ENCODE assay signal across 8 cellular contexts in genomic region chr13:52012512-52012836, GRCh38. TPM values are rescaled to one million over a fixed set of nuclear protein-coding genes. Genes with fewer than 3 reads are reported as not detected.
DNase-seq lines count a peak whose midpoint lies in the region; ATAC-seq and TF ChIP-seq lines count a peak whose summit lies in the region.

No MANE protein-coding gene starts in this region.

- intact Hi-C loops in left lung (cut with DNase I), result no loop called here
- intact Hi-C loops in tibial artery (cut with DNase I; ENCODE audit: low total_unique reads), result loop anchor here (5.0 to 10.0 kb wide), 4 partner anchors 208 to 558 kb away; partner anchors contain the start of genes DHRS12, INTS6, VPS36 and WDFY2

- peak overlapping the region in 1 of 2 donors; percentile 48 for H3K27ac ChIP-seq in left lung
- H3K27ac ChIP-seq in tibial artery, result peak overlapping the region; percentile 75 to 83

- H3K9me3 Mint-ChIP-seq in activated T-cell treated with anti-CD3 and anti-CD28 coated beads, Interleukin-2, amount 50 U/mL, for 72 hours, result no peaks in the 10 kb centered on the region
- H3K9me3 Mint-ChIP-seq in activated naive CD8-positive, alpha-beta T cell (ENCODE audit: low read depth), result no peaks in the 10 kb centered on the region

- H3K4me3 ChIP-seq in left lung (peak overlapping the region; percentile 95 to 98), tibial artery (peak overlapping the region; percentile 89 to 94)

- no peak for DNase-seq in activated T-cell treated with anti-CD3 and anti-CD28 coated beads, Interleukin-2, amount 50 U/mL, for 72 hours
- no peak for DNase-seq in activated T-cell treated with anti-CD3 and anti-CD28 coated beads for 4 hours
- no peak for DNase-seq in left lung
- DNase-seq in tibial artery, result no peak
- no peak for DNase-seq in DMS53 treated with DMSO at 0.1 percent for 48 hours (lab: John Stamatoyannopoulos, UW; ENCODE audit: unreplicated experiment)
- DNase-seq in hippocampal formation (lab: John Stamatoyannopoulos, UW), result no peak
- no peak for DNase-seq in NCI-H446 (lab: John Stamatoyannopoulos, UW)

- peaks cover 7 to 8% of the 10 kb centered on the region in 2 donors for H3K36me3 Mint-ChIP-seq in activated T-cell treated with anti-CD3 and anti-CD28 coated beads, Interleukin-2, amount 50 U/mL, for 72 hours (ENCODE audit: insufficient read depth in 2 of 2)
- H3K36me3 Mint-ChIP-seq in activated naive CD8-positive, alpha-beta T cell, result peaks cover 6% of the 10 kb centered on the region

- peaks cover 16% of the 10 kb centered on the region for H3K4me1 Mint-ChIP-seq in activated T-cell treated with anti-CD3 and anti-CD28 coated beads, Interleukin-2, amount 50 U/mL, for 72 hours (ENCODE audit: low read depth)
- H3K4me1 Mint-ChIP-seq in activated naive CD8-positive, alpha-beta T cell (ENCODE audit: low read depth), result peaks cover 32% of the 10 kb centered on the region

- H3K27me3 Mint-ChIP-seq in activated T-cell treated with anti-CD3 and anti-CD28 coated beads, Interleukin-2, amount 50 U/mL, for 72 hours (ENCODE audit: low read depth), result peaks cover 22% of the 10 kb centered on the region
- H3K27me3 Mint-ChIP-seq in activated naive CD8-positive, alpha-beta T cell, result peaks cover 12% of the 10 kb centered on the region

- ATAC-seq in activated T-cell treated with anti-CD3 and anti-CD28 coated beads, Interleukin-2, amount 50 U/mL, for 72 hours (replicated peaks in 1 of 2), result no peak
- ATAC-seq in left lung, result no peak

- peaks cover 0 to 13% of the 10 kb centered on the region in 2 donors for H3K36me3 ChIP-seq in left lung
- peaks cover 0 to 12% (median under 1%) of the 10 kb centered on the region in 3 donors for H3K36me3 ChIP-seq in tibial artery

- peak overlapping the region; percentile 97 for H3K27ac Mint-ChIP-seq in activated T-cell treated with anti-CD3 and anti-CD28 coated beads, Interleukin-2, amount 50 U/mL, for 72 hours
- H3K27ac Mint-ChIP-seq in activated naive CD8-positive, alpha-beta T cell, result peak overlapping the region; percentile 95

- TF ChIP-seq CTCF in left lung (IDR thresholded peaks at IDR 0.05) (no peak), tibial artery (IDR thresholded peaks at IDR 0.05) (no peak)

- H3K4me3 Mint-ChIP-seq in activated T-cell treated with anti-CD3 and anti-CD28 coated beads, Interleukin-2, amount 50 U/mL, for 72 hours, result peak overlapping the region; percentile 93 to 99
- peak overlapping the region; percentile 100 for H3K4me3 Mint-ChIP-seq in activated naive CD8-positive, alpha-beta T cell

- H3K4me1 ChIP-seq in left lung, result peaks cover 14 to 29% of the 10 kb centered on the region in 2 donors
- peaks cover 0 to 23% (median 7%) of the 10 kb centered on the region in 4 donors for H3K4me1 ChIP-seq in tibial artery

- H3K9me3 ChIP-seq in left lung, result no peaks in the 10 kb centered on the region
- no peaks in the 10 kb centered on the region for H3K9me3 ChIP-seq in tibial artery

- peaks cover 0 to 26% of the 10 kb centered on the region in 2 donors for H3K27me3 ChIP-seq in left lung
- H3K27me3 ChIP-seq in tibial artery, result no peaks in the 10 kb centered on the region

RNA-seq across cellular contexts. Expression of gene ALG11, which starts 0.3 kb away (rescaled TPM):
- 10 to 100 TPM; 22.5 to 26.5 TPM for total RNA-seq in activated T-cell treated with anti-CD3 and anti-CD28 coated beads, Interleukin-2, amount 50 U/mL, for 72 hours
- 10 to 100 TPM; 31.2 to 31.9 TPM for total RNA-seq in left lung

RNA-seq across cellular contexts. Expression of gene ATP7B, which starts 1.2 kb away (rescaled TPM):
- 1 to 10 TPM; 2.3 to 3.0 TPM for total RNA-seq in activated T-cell treated with anti-CD3 and anti-CD28 coated beads, Interleukin-2, amount 50 U/mL, for 72 hours
- total RNA-seq in left lung, result 1 to 10 TPM; 5.9 to 7.2 TPM

RNA-seq across cellular contexts. Expression of gene UTP14C, which starts 12.0 kb away (rescaled TPM):
- 10 to 100 TPM; 10.0 to 10.4 TPM for total RNA-seq in activated T-cell treated with anti-CD3 and anti-CD28 coated beads, Interleukin-2, amount 50 U/mL, for 72 hours
- 10 to 100 TPM; 16.9 to 18.2 TPM for total RNA-seq in left lung
